Comparison of ENCODE assay signal across 8 cellular contexts in genomic region chr5:241045-241669, GRCh38. TPM values are rescaled to one million over a fixed set of nuclear protein-coding genes. Genes with fewer than 3 reads are reported as not detected.
"Had no signal": no experiment of that assay in that cellular context is flagged by ENCODE, and none has a peak within 500 bp of the region (broad histone marks: within the 10 kb centered on the region; RNA-seq: fewer than 3 reads in every experiment).

No MANE protein-coding gene starts in this region.

RNA-seq across cellular contexts. Expression of gene LRRC14B, which starts 49.9 kb away (rescaled TPM):
- total RNA-seq: aorta; endodermal cell; esophagus squamous epithelium; left lung; mesenteric fat pad; mucosa of descending colon; T-helper 1 cell treated with Interleukin-12 subunit alpha and Interleukin-12 subunit beta and Interleukin-4 antibody, amounts not matched to agents 30 ng/mL and 1 ng/mL, for 36 hours; transverse colon had no signal
